Comparison of ENCODE assay signal across 19 cellular contexts in genomic region chr11:126474220-126474619, GRCh38.
A peak's percentile ranks its signal among the peaks of the same experiment; 100 is the strongest.
DNase-seq lines count a peak whose midpoint lies in the region; ATAC-seq and TF ChIP-seq lines count a peak whose summit lies in the region.
"Had no signal": no experiment of that assay in that cellular context is flagged by ENCODE, and none has a peak within 500 bp of the region (broad histone marks: within the 10 kb centered on the region; RNA-seq: fewer than 3 reads in every experiment).

No MANE protein-coding gene starts in this region.

- no peak for TF ChIP-seq CTCF in heart left ventricle (IDR thresholded peaks at IDR 0.05)
- TF ChIP-seq CTCF in heart right ventricle (IDR thresholded peaks at IDR 0.05) = no peak
- no peak for TF ChIP-seq CTCF in osteoblast (IDR thresholded peaks at IDR 0.05; ENCODE audit: extremely low read depth, low read depth, low read length)
- no peak for TF ChIP-seq CTCF in upper lobe of right lung (IDR thresholded peaks at IDR 0.05)
- no peak for TF ChIP-seq CTCF in GM13977 (IDR thresholded peaks at IDR 0.05; ENCODE audit: extremely low read depth, insufficient read depth, missing control alignments)
- no peak for TF ChIP-seq CTCF in colonic mucosa (IDR thresholded peaks at IDR 0.05)

- WGBS in heart left ventricle, 4 donors = 54 to 78% (median 64%) methylated on average over 4 to 9 of the region's 9 CpGs
- 74 to 80% methylated on average over 9 of the region's 9 CpGs for WGBS in heart right ventricle, 2 donors

- H3K4me3 ChIP-seq in heart left ventricle = no peak overlapping the region
- H3K4me3 ChIP-seq in heart right ventricle = no peak overlapping the region
- H3K4me3 ChIP-seq in osteoblast (ENCODE audit: insufficient read depth, low read length) = no peak overlapping the region
- H3K4me3 ChIP-seq in upper lobe of right lung = no peak overlapping the region
- H3K4me3 ChIP-seq in colonic mucosa = no peak overlapping the region
- H3K4me3 ChIP-seq: A549, HAP-1, Peyer's patch had no signal

- no peak overlapping the region for H3K9ac ChIP-seq in colonic mucosa (ENCODE audit: low read depth in 2 of 2, low read length in 2 of 2)

- no peak overlapping the region for H2AFZ ChIP-seq in osteoblast (ENCODE audit: low read length)

- TF ChIP-seq POLR2A in heart left ventricle (IDR thresholded peaks at IDR 0.05) = no peak

- in situ Hi-C loops in GM13977 (cut with MboI; ENCODE audit: low pct_unique_long_range_greater_than_20kb, low sequenced_read_pairs, unreplicated experiment) = no loop called here

- H3K79me2 ChIP-seq in osteoblast (ENCODE audit: insufficient read depth, low read length) = no peaks in the 10 kb centered on the region

- H3K9me3 ChIP-seq in heart left ventricle (no peaks in the 10 kb centered on the region), heart right ventricle (no peaks in the 10 kb centered on the region), osteoblast (ENCODE audit: low read depth, low read length) (no peaks in the 10 kb centered on the region), upper lobe of right lung (no peaks in the 10 kb centered on the region), colonic mucosa (no peaks in the 10 kb centered on the region)
- H3K9me3 ChIP-seq: A549, HAP-1, Peyer's patch had no signal

- H3K36me3 ChIP-seq in heart left ventricle (no peaks in the 10 kb centered on the region), heart right ventricle (no peaks in the 10 kb centered on the region), osteoblast (ENCODE audit: insufficient read depth, low read length) (no peaks in the 10 kb centered on the region), upper lobe of right lung (no peaks in the 10 kb centered on the region), colonic mucosa (no peaks in the 10 kb centered on the region)
- H3K36me3 ChIP-seq: HAP-1, Peyer's patch had no signal

- no peaks in the 10 kb centered on the region for H3K27me3 ChIP-seq in heart left ventricle
- no peaks in the 10 kb centered on the region for H3K27me3 ChIP-seq in heart right ventricle
- no peaks in the 10 kb centered on the region for H3K27me3 ChIP-seq in osteoblast (ENCODE audit: insufficient read depth, low read length)
- H3K27me3 ChIP-seq in upper lobe of right lung = no peaks in the 10 kb centered on the region
- no peaks in the 10 kb centered on the region for H3K27me3 ChIP-seq in colonic mucosa
- H3K27me3 ChIP-seq: Peyer's patch had no signal

- H4K20me1 ChIP-seq in osteoblast (ENCODE audit: insufficient read depth, low read length) = no peaks in the 10 kb centered on the region

- peak overlapping the region in 3 of 12 donors; percentile 5 to 48 (median 46) for H3K27ac ChIP-seq in heart left ventricle
- H3K27ac ChIP-seq in heart right ventricle = peak overlapping the region in 3 of 10 donors; percentile 0 to 55 (median 41)
- no peak overlapping the region for H3K27ac ChIP-seq in osteoblast (ENCODE audit: low read depth, low read length)
- peak overlapping the region; percentile 48 for H3K27ac ChIP-seq in upper lobe of right lung
- H3K27ac ChIP-seq in colonic mucosa = no peak overlapping the region
- H3K27ac ChIP-seq: A549, Peyer's patch had no signal

- ATAC-seq in heart left ventricle (peak; percentile 66 to 80 (median 73)), left cardiac atrium (no peak), heart right ventricle (peak in 7 of 8 donors; percentile 31 to 81 (median 72)), upper lobe of right lung (no peak), GM21423 (IDR thresholded peaks at IDR 0.05; ENCODE audit: unreplicated experiment) (no peak)

- DNase-seq in heart left ventricle (peak in 3 of 5 donors; percentile 47 to 55 (median 52)), left cardiac atrium (no peak), heart right ventricle (no peak), osteoblast (ENCODE audit: insufficient read length, low spot score, missing footprints) (peak; percentile 53), upper lobe of right lung (no peak), GM13977 (ENCODE audit: low spot score) (no peak), colonic mucosa (no peak)
- DNase-seq: C1 segment of cervical spinal cord, DND-41, Karpas-422, NCI-H1436 treated with DMSO at 0.1 percent for 48 hours, NCI-H2029 treated with DMSO at 0.1 percent for 48 hours, NCI-H2171 treated with DMSO at 0.1 percent for 48 hours, NCI-H446, NCI-H526 treated with DMSO at 0.1 percent for 48 hours, Peyer's patch had no signal

- intact Hi-C loops in heart left ventricle (cut with DNase I) (no loop called here), left cardiac atrium (cut with DNase I) (no loop called here), heart right ventricle (cut with DNase I) (no loop called here), upper lobe of right lung (cut with DNase I) (no loop called here), colonic mucosa (cut with DNase I) (no loop called here)

- H3K4me2 ChIP-seq in osteoblast (ENCODE audit: insufficient read depth, low read length) = no peak overlapping the region
- H3K4me2 ChIP-seq: A549 had no signal

- H3K4me1 ChIP-seq in heart left ventricle (peaks cover 0 to 19% (median 5%) of the 10 kb centered on the region in 12 donors), heart right ventricle (peaks cover 0 to 22% (median 10%) of the 10 kb centered on the region in 9 donors), osteoblast (ENCODE audit: insufficient read depth, low read length) (no peaks in the 10 kb centered on the region), upper lobe of right lung (no peaks in the 10 kb centered on the region), colonic mucosa (no peaks in the 10 kb centered on the region)
- H3K4me1 ChIP-seq: A549, HAP-1, Peyer's patch had no signal

Comparison
In these comparisons a context has a peak if more than half of its experiments do, and no peak if none do; other contexts are left out.
1. ATAC-seq: peak in heart left ventricle (4 of 4) and heart right ventricle (7 of 8); none in left cardiac atrium (0 of 2), upper lobe of right lung (single experiment) and GM21423 (single experiment).
2. DNase-seq: peak in heart left ventricle (3 of 5) and osteoblast (single experiment); none in left cardiac atrium (single experiment), heart right ventricle (0 of 2), upper lobe of right lung (single experiment), GM13977 (single experiment) and colonic mucosa (single experiment).